ENCODE assay signal across 25 cellular contexts in genomic region chr12:33628087-33628486, GRCh38.
DNase-seq lines count a peak whose midpoint lies in the region; TF ChIP-seq lines count a peak whose summit lies in the region.
"Had no signal": no experiment of that assay in that cellular context is flagged by ENCODE, and none has a peak within 500 bp of the region (broad histone marks: within the 10 kb centered on the region; RNA-seq: fewer than 3 reads in every experiment).

No MANE protein-coding gene starts in this region.

- H3K4me3 ChIP-seq in mesendoderm (ENCODE audit: low read length) = no peak overlapping the region
- no peak overlapping the region for H3K4me3 ChIP-seq in coronary artery
- H3K4me3 ChIP-seq: heart left ventricle, psoas muscle, SJCRH30, skin epidermis had no signal

- no peaks in the 10 kb centered on the region for H3K79me1 ChIP-seq in mesendoderm (ENCODE audit: low read length)

- no peaks in the 10 kb centered on the region for H3K36me3 ChIP-seq in mesendoderm (ENCODE audit: control insufficient read depth, insufficient read depth, low read length)
- H3K36me3 ChIP-seq: heart left ventricle, SJCRH30 had no signal

- H2BK15ac ChIP-seq in mesendoderm (replicated peaks; ENCODE audit: low read depth) = no peak overlapping the region

- H2BK120ac ChIP-seq in mesendoderm (ENCODE audit: low read depth, low read length) = no peak overlapping the region

- H3K18ac ChIP-seq in mesendoderm (ENCODE audit: low read length) = no peak overlapping the region

- no peak overlapping the region for H2BK5ac ChIP-seq in mesendoderm (ENCODE audit: low read length)

- DNase-seq in RKO (ENCODE audit: low spot score) = peak; percentile 11
- peak; percentile 8 for DNase-seq in mesendoderm
- DNase-seq in activated CD4-positive, alpha-beta T cell treated with anti-CD3 and anti-CD28 coated beads, Interleukin-2, amount 50 U/mL, for 4 hours = no peak
- DNase-seq in coronary artery (ENCODE audit: low spot score) = no peak
- DNase-seq in NCI-H345 (lab: John Stamatoyannopoulos, UW) = no peak
- DNase-seq in DMS114 treated with DMSO at 0.1 percent for 48 hours (lab: John Stamatoyannopoulos, UW; ENCODE audit: unreplicated experiment) = no peak
- DNase-seq: activated CD4-positive, alpha-beta T cell treated with anti-CD3 and anti-CD28 coated beads for 1 hour; activated CD8-positive, alpha-beta T cell treated with anti-CD3 and anti-CD28 coated beads, Interleukin-2, amount 10 ng/mL, durations not matched to agents 7 days and 5 days; activated effector memory CD4-positive, alpha-beta T cell treated with Interleukin-2 at 50 U/mL for 16 hours; activated naive CD8-positive, alpha-beta T cell treated with anti-CD3 and anti-CD28 coated beads for 36 hours; activated T-cell treated with anti-CD3 and anti-CD28 coated beads for 4 hours; C1 segment of cervical spinal cord; EL; GOT3; heart left ventricle; NCI-H2081 treated with DMSO at 0.1 percent for 48 hours; NCI-H774; psoas muscle; T-helper 1 cell had no signal

- H3K56ac ChIP-seq in mesendoderm (ENCODE audit: low read length) = no peak overlapping the region

- H3K27ac ChIP-seq in C4-2B = no peak overlapping the region
- no peak overlapping the region for H3K27ac ChIP-seq in mesendoderm (ENCODE audit: low read depth, low read length)
- no peak overlapping the region for H3K27ac ChIP-seq in coronary artery
- H3K27ac ChIP-seq: epithelial cell of prostate, heart left ventricle, KMS-11, psoas muscle, SJCRH30, skin epidermis had no signal

- TF ChIP-seq CTCF in C4-2B (conservative IDR thresholded peaks at IDR 0.05) = peak; percentile 37
- TF ChIP-seq CTCF in LNCAP (IDR thresholded peaks at IDR 0.05) = peak; percentile 42; the same call in 1 of the 2 replicates
- TF ChIP-seq CTCF in coronary artery (IDR thresholded peaks at IDR 0.05) = no peak

- H3K4me1 ChIP-seq in mesendoderm (ENCODE audit: control insufficient read depth, low read depth, low read length) = no peaks in the 10 kb centered on the region
- H3K4me1 ChIP-seq: heart left ventricle, psoas muscle, SJCRH30 had no signal

- no peak overlapping the region for H2AK5ac ChIP-seq in mesendoderm (ENCODE audit: low read length)

- no peak overlapping the region for H4K5ac ChIP-seq in mesendoderm (ENCODE audit: low read length)

- H3K23ac ChIP-seq in mesendoderm (ENCODE audit: low read length) = no peak overlapping the region

- H3K79me2 ChIP-seq in mesendoderm (ENCODE audit: control insufficient read depth, insufficient read depth, low read length) = no peaks in the 10 kb centered on the region

- WGBS in mesendoderm (ENCODE audit: extremely low coverage, insufficient coverage, low lambda C conversion rate) = no CpG with 5 or more reads among the region's 1 CpG

- H3K27me3 ChIP-seq in mesendoderm (ENCODE audit: insufficient read depth, low read length, poor library complexity) = no peaks in the 10 kb centered on the region
- H3K27me3 ChIP-seq: heart left ventricle, SJCRH30 had no signal

- H3K4me2 ChIP-seq in mesendoderm (ENCODE audit: low read length) = no peak overlapping the region
- H3K4me2 ChIP-seq: KMS-11 had no signal

- H3K4ac ChIP-seq in mesendoderm (ENCODE audit: low read depth, low read length) = no peak overlapping the region

- H4K8ac ChIP-seq in mesendoderm (ENCODE audit: low read depth, low read length) = no peak overlapping the region

- no peak overlapping the region for H3K9ac ChIP-seq in mesendoderm (ENCODE audit: low read length)
- H3K9ac ChIP-seq: KMS-11 had no signal

Comparison
In these comparisons a context has a peak if more than half of its experiments do, and no peak if none do; other contexts are left out.
1. DNase-seq: peak in RKO (single experiment) and mesendoderm (single experiment); none in activated CD4-positive, alpha-beta T cell treated with anti-CD3 and anti-CD28 coated beads, Interleukin-2, amount 50 U/mL, for 4 hours (0 of 2), coronary artery (single experiment), NCI-H345 (single experiment) and DMS114 treated with DMSO at 0.1 percent for 48 hours (single experiment).